Comparison of ENCODE assay signal across 8 cellular contexts in the genomic region with DNA sequence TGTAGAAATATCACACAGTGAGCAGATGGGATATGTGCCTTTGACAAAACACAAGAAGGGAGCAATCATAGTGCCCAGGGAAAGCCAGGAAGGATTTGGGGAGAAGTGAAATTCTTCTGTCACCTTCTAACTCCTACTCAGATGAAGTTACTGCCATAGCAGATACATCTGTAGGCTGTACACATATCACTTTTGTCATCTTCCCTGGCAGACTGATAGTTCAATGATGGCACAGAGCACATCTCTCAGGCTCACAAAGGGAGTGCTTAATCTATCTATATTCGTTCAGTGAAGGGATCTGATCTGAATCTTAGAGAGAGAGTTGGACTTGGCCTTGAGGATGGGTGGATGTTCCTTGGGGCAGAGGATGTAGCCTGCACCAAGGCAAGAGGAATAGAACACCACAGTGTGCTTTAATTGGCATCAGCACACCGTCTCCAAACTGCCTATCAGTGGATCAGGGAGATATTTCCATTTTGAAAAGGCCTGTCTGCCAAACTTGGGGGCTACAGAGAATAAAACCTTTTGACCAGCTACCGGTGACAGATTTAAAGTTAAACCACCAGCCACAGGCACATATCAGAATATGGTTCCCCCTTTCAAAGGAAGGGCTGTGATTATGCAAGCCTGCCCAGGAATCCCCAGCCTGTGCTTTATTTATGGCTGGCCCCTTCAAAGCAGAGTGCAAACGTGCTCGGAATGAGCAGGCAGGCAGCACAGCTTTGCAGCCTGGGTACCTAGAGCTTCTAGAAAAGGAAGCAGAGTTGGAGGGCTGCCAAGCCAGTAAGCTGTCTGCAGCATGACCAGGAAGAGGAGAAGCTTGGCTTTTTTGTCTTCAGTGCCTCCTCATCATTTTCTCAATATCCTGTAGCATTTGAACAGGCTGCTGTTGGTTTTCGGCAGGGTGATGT.
DNase-seq lines count a peak whose midpoint lies in the region; ATAC-seq and TF ChIP-seq lines count a peak whose summit lies in the region.

No MANE protein-coding gene starts in this region.

- no peak overlapping the region for H3K4me2 ChIP-seq in GM23338

- H3K4me3 ChIP-seq in GM23338, result no peak overlapping the region

- H4K20me1 ChIP-seq in GM23338 (replicated peaks; ENCODE audit: insufficient read depth), result no peaks in the 10 kb centered on the region

- no peaks in the 10 kb centered on the region for H3K79me2 ChIP-seq in GM23338 (replicated peaks; ENCODE audit: insufficient read depth)

- H3K36me3 ChIP-seq in GM23338 (ENCODE audit: insufficient read depth), result no peaks in the 10 kb centered on the region

- no peak overlapping the region for H3K4me3 Mint-ChIP-seq in activated T-cell treated with anti-CD3 and anti-CD28 coated beads, Interleukin-2, amount 50 U/mL, for 24 hours
- no peak overlapping the region for H3K4me3 Mint-ChIP-seq in GM23338

- no peak overlapping the region for H3K27ac ChIP-seq in GM23338 (ENCODE audit: low read depth)

- no peaks in the 10 kb centered on the region for H3K27me3 Mint-ChIP-seq in activated T-cell treated with anti-CD3 and anti-CD28 coated beads, Interleukin-2, amount 50 U/mL, for 24 hours
- H3K27me3 Mint-ChIP-seq in GM23338 (ENCODE audit: insufficient read depth, low read depth, poor library complexity), result no peaks in the 10 kb centered on the region

- no peaks in the 10 kb centered on the region for H3K9me2 ChIP-seq in GM23338 (ENCODE audit: insufficient read depth)

- H3K27me3 ChIP-seq in GM23338 (ENCODE audit: insufficient read depth), result no peaks in the 10 kb centered on the region

- no peak overlapping the region; the same call in 1 of the 2 replicates for H2AFZ ChIP-seq in GM23338

- peaks cover 3% of the 10 kb centered on the region; the same call in 1 of the 2 replicates for H3K4me1 ChIP-seq in GM23338 (ENCODE audit: insufficient read depth)

- H3K36me3 Mint-ChIP-seq in activated T-cell treated with anti-CD3 and anti-CD28 coated beads, Interleukin-2, amount 50 U/mL, for 24 hours (ENCODE audit: low read depth), result peaks cover 7% of the 10 kb centered on the region
- peaks cover 9% of the 10 kb centered on the region for H3K36me3 Mint-ChIP-seq in GM23338 (ENCODE audit: low read depth)

- peak overlapping the region; percentile 10 for H3K27ac Mint-ChIP-seq in activated T-cell treated with anti-CD3 and anti-CD28 coated beads, Interleukin-2, amount 50 U/mL, for 24 hours
- H3K27ac Mint-ChIP-seq in GM23338, result no peak overlapping the region; the same call in 1 of the 2 replicates

- no peaks in the 10 kb centered on the region for H3F3A ChIP-seq in GM23338 (replicated peaks; ENCODE audit: low read depth)

- intact Hi-C loops in head of caudate nucleus (cut with DNase I), result no loop called here

- H3K4me1 Mint-ChIP-seq in activated T-cell treated with anti-CD3 and anti-CD28 coated beads, Interleukin-2, amount 50 U/mL, for 24 hours (ENCODE audit: low read depth), result peaks cover 42% of the 10 kb centered on the region
- H3K4me1 Mint-ChIP-seq in GM23338, result peaks cover 12% of the 10 kb centered on the region; the same call in 2 of the 3 replicates

- DNase-seq in NCI-H748 treated with DMSO at 0.1 percent for 48 hours (lab: John Stamatoyannopoulos, UW), result peak; percentile 35
- DNase-seq in activated T-cell treated with anti-CD3 and anti-CD28 coated beads, Interleukin-2, amount 50 U/mL, for 24 hours, result peak; percentile 62
- DNase-seq in head of caudate nucleus, result peak; percentile 12 to 82 (median 64)
- peak; percentile 36 for DNase-seq in stimulated activated CD4-positive, alpha-beta T cell treated with anti-CD3 and anti-CD28 coated beads, Interleukin-12 subunit alpha, Interleukin-12 subunit beta, amount 100 ng/mL, for 4 hours
- no peak for DNase-seq in GM23338 (ENCODE audit: low spot score)
- DNase-seq in GM10266 (ENCODE audit: extremely low spot score), result no peak

- ATAC-seq in GM18511 (IDR thresholded peaks at IDR 0.05; ENCODE audit: unreplicated experiment) (peak; percentile 76), HG02938 (IDR thresholded peaks at IDR 0.05; ENCODE audit: unreplicated experiment) (peak; percentile 45), GM23338 (no peak)

- peaks cover 7% of the 10 kb centered on the region for H3K9me3 Mint-ChIP-seq in activated T-cell treated with anti-CD3 and anti-CD28 coated beads, Interleukin-2, amount 50 U/mL, for 24 hours
- H3K9me3 Mint-ChIP-seq in GM23338, result peaks cover 12% of the 10 kb centered on the region

- TF ChIP-seq CTCF in GM23338 (conservative IDR thresholded peaks at IDR 0.05; ENCODE audit: low read depth in 2 of 2), result no peak
- no peak for TF ChIP-seq CTCF in GM10266 (IDR thresholded peaks at IDR 0.05; ENCODE audit: control insufficient read depth, insufficient read depth, low read depth, missing control alignments)

TF ChIP-seq in GM23338, 12 proteins besides CTCF, POLR2A, EP300 and RAD21 (continues in another document):
- no peak for TF ChIP-seq JUNB (IDR thresholded peaks at IDR 0.05; ENCODE audit: unreplicated experiment)
- TF ChIP-seq ZNF114 (CRISPR knock-in tag; IDR thresholded peaks at IDR 0.05), result no peak
- no peak for TF ChIP-seq REST (IDR thresholded peaks at IDR 0.05; ENCODE audit: unreplicated experiment)
- no peak for TF ChIP-seq CREB1 (CRISPR knock-in tag; IDR thresholded peaks at IDR 0.05; ENCODE audit: low read depth)
- no peak for TF ChIP-seq EZH2phosphoT487 (IDR thresholded peaks at IDR 0.05; ENCODE audit: unreplicated experiment)
- no peak for TF ChIP-seq POLR2AphosphoS5 (IDR thresholded peaks at IDR 0.05; ENCODE audit: low read depth)
- TF ChIP-seq ZNF331 (CRISPR knock-in tag; IDR thresholded peaks at IDR 0.05; ENCODE audit: low read depth), result no peak
- no peak for TF ChIP-seq EZH2 (IDR thresholded peaks at IDR 0.05; ENCODE audit: low read depth, unreplicated experiment)

Comparison
In these comparisons a context has a peak if more than half of its experiments do, and no peak if none do; other contexts are left out.
1. DNase-seq: peak in NCI-H748 treated with DMSO at 0.1 percent for 48 hours (single experiment), activated T-cell treated with anti-CD3 and anti-CD28 coated beads, Interleukin-2, amount 50 U/mL, for 24 hours (single experiment), head of caudate nucleus (42 of 42) and stimulated activated CD4-positive, alpha-beta T cell treated with anti-CD3 and anti-CD28 coated beads, Interleukin-12 subunit alpha, Interleukin-12 subunit beta, amount 100 ng/mL, for 4 hours (single experiment); none in GM23338 (single experiment) and GM10266 (single experiment).